ENCODE assay signal across 8 cellular contexts in the genomic region with DNA sequence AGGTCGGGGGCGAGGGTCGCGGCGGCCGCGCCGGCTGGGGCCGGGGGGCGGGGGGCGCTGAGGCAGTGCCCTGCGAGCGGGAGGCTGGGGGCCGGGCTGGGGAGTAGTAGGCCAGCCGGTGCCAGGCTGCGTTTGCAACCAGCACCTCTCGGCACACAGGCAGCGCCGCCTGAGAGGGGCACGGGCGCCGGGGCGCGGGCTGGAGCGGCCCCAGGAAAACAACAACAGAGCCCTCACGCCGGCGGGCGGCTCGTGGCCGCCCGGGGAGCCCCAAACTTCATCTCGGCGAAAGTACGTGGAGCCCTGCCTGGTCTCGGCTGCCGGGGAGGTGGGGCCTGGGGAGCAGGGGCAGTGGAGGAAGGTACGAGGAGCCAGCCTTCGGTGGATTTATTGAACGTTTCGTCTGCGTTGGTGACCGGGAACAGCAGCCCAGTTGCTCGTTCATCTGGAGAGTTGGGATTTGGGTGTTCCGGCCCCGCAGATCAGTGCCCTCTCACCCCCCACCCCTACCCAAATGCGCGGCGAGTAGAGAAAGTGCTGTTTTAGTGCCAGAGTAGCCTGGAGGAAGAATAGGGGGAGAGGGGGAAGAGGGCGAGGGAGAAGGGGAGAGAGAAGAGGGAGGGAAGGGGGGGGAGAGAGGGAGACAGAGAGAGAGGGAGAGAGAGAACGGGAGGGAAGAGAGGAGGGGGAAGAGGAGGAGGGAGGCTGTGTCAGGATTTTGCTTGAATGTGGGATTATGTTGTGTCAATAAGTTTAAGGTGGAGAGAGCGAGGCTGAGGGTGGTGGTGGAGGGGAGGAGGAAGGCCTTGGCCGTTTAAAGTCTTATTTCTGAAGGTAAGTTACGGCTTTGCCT. TPM values are rescaled to one million over a fixed set of nuclear protein-coding genes. Genes with fewer than 3 reads are reported as not detected.
DNase-seq lines count a peak whose midpoint lies in the region; ATAC-seq and TF ChIP-seq lines count a peak whose summit lies in the region.

No MANE protein-coding gene starts in this region.

- CTCF ChIA-PET in SK-N-SH (lab: Yijun Ruan, JAX) = interaction anchor here (1.4 kb wide), 1 partner anchor 92 kb away, joined by 4 read pairs; no protein-coding TSS in a partner anchor

- ATAC-seq in GM21381 (IDR thresholded peaks at IDR 0.05; ENCODE audit: unreplicated experiment) (peak; percentile 22), Right ventricle myocardium superior (ENCODE audit: poor library complexity) (peak; percentile 72)

- H4K20me1 ChIP-seq in SK-N-SH (ENCODE audit: insufficient read depth) (no peaks in the 10 kb centered on the region), osteoblast (ENCODE audit: insufficient read depth, low read length) (peaks cover 4% of the 10 kb centered on the region)

- peak; percentile 35 for DNase-seq in DMS 273 treated with DMSO at 0.1 percent for 48 hours (lab: John Stamatoyannopoulos, UW)
- DNase-seq in HT-29 (ENCODE audit: low spot score) = peak; percentile 77
- peak; percentile 77 for DNase-seq in SK-N-SH
- peak; percentile 66 for DNase-seq in Right ventricle myocardium superior
- DNase-seq in osteoblast (ENCODE audit: insufficient read length, low spot score, missing footprints) = peak; percentile 84
- DNase-seq in uterus = peak; percentile 42 to 49

- peaks cover 9 to 18% of the 10 kb centered on the region in 2 experiments for H3K36me3 ChIP-seq in SK-N-SH (replicated peaks in 1 of 2; ENCODE audit: control insufficient read depth in 1 of 2, insufficient read depth in 2 of 2, low read length in 1 of 2)
- peaks cover 3% of the 10 kb centered on the region for H3K36me3 ChIP-seq in osteoblast (ENCODE audit: insufficient read depth, low read length)
- no peaks in the 10 kb centered on the region for H3K36me3 ChIP-seq in uterus

- no peak for TF ChIP-seq CTCF in SK-N-SH (IDR thresholded peaks at IDR 0.05)
- no peak for TF ChIP-seq CTCF in osteoblast (IDR thresholded peaks at IDR 0.05; ENCODE audit: extremely low read depth, low read depth, low read length)
- TF ChIP-seq CTCF in uterus (IDR thresholded peaks at IDR 0.05) = no peak

- no peaks in the 10 kb centered on the region for H3K9me2 ChIP-seq in SK-N-SH

- peak overlapping the region; percentile 96 for H2AFZ ChIP-seq in SK-N-SH (ENCODE audit: low read depth)
- H2AFZ ChIP-seq in osteoblast (ENCODE audit: low read length) = peak overlapping the region; percentile 97

- H3K4me1 ChIP-seq in SK-N-SH (ENCODE audit: control insufficient read depth in 1 of 2, insufficient read depth in 2 of 2, low read depth in 1 of 2, low read length in 1 of 2) (peaks cover 6 to 9% of the 10 kb centered on the region in 2 experiments; a peak in 3 of 4 replicates), osteoblast (ENCODE audit: insufficient read depth, low read length) (peaks cover 12% of the 10 kb centered on the region), uterus (peaks cover 0 to 3% of the 10 kb centered on the region in 2 donors)

- peak overlapping the region; percentile 85 for H3K9ac ChIP-seq in SK-N-SH

- no peaks in the 10 kb centered on the region for H3K36me3 Mint-ChIP-seq in activated naive CD8-positive, alpha-beta T cell

- no peak for TF ChIP-seq RAD21 in SK-N-SH (IDR thresholded peaks at IDR 0.05; ENCODE audit: low read length)

- H3K27ac ChIP-seq in SK-N-SH (ENCODE audit: low read depth in 2 of 2, low read length in 1 of 2) = peak overlapping the region; percentile 86 to 92
- peak overlapping the region; percentile 75 for H3K27ac ChIP-seq in osteoblast (ENCODE audit: low read depth, low read length)
- H3K27ac ChIP-seq in uterus = peak overlapping the region; percentile 93

- intact Hi-C loops in Right ventricle myocardium superior (cut with DNase I) (loop anchor here (5.0 kb wide), 1 partner anchor 91 kb away; no protein-coding TSS in a partner anchor), uterus (cut with DNase I; ENCODE audit: low total_unique reads) (no loop called here)

- H3K4me3 Mint-ChIP-seq in activated naive CD8-positive, alpha-beta T cell = peak overlapping the region; percentile 95

- H3K9me3 Mint-ChIP-seq in activated naive CD8-positive, alpha-beta T cell (ENCODE audit: low read depth) = no peaks in the 10 kb centered on the region

- H3K4me1 Mint-ChIP-seq in activated naive CD8-positive, alpha-beta T cell (ENCODE audit: low read depth) = peaks cover 35% of the 10 kb centered on the region

- TF ChIP-seq POLR2A in uterus (IDR thresholded peaks at IDR 0.05) = no peak

- no peaks in the 10 kb centered on the region for H3K27me3 Mint-ChIP-seq in activated naive CD8-positive, alpha-beta T cell

- H3F3A ChIP-seq in SK-N-SH (replicated peaks; ENCODE audit: insufficient read depth) = peaks cover 9% of the 10 kb centered on the region

- H3K9me3 ChIP-seq in SK-N-SH (no peaks in the 10 kb centered on the region), osteoblast (ENCODE audit: low read depth, low read length) (no peaks in the 10 kb centered on the region), uterus (no peaks in the 10 kb centered on the region)

- H3K27me3 ChIP-seq in SK-N-SH (ENCODE audit: insufficient read depth) (no peaks in the 10 kb centered on the region), osteoblast (ENCODE audit: insufficient read depth, low read length) (no peaks in the 10 kb centered on the region), uterus (no peaks in the 10 kb centered on the region)

- 1% methylated on average over 19 of the region's 54 CpGs for WGBS in SK-N-SH (ENCODE audit: low lambda C conversion rate)

- POLR2A ChIA-PET in SK-N-SH (lab: Yijun Ruan, JAX) = interaction anchor here (1.0 to 2.1 kb wide), 2 partner anchors 92 kb away, joined by 5 to 18 read pairs; no protein-coding TSS in a partner anchor

- H3K4me3 ChIP-seq in SK-N-SH (ENCODE audit: low read depth in 2 of 2, low read length in 1 of 2) (peak overlapping the region; percentile 78 to 89), osteoblast (ENCODE audit: insufficient read depth, low read length) (peak overlapping the region; percentile 80), uterus (peak overlapping the region; percentile 65 to 69)

- H3K79me2 ChIP-seq in SK-N-SH (ENCODE audit: insufficient read depth) (peaks cover 32% of the 10 kb centered on the region), osteoblast (ENCODE audit: insufficient read depth, low read length) (peaks cover 32% of the 10 kb centered on the region)

- TF ChIP-seq EP300 in SK-N-SH (IDR thresholded peaks at IDR 0.05; ENCODE audit: borderline replicate concordance in 1 of 2, low read depth in 1 of 2, low read length in 1 of 2) = no peak

- H3K4me2 ChIP-seq in SK-N-SH = peak overlapping the region; percentile 97
- peak overlapping the region; percentile 95 for H3K4me2 ChIP-seq in osteoblast (ENCODE audit: insufficient read depth, low read length)

- H3K27ac Mint-ChIP-seq in activated naive CD8-positive, alpha-beta T cell = peak overlapping the region; percentile 89

TF ChIP-seq in SK-N-SH, 30 proteins besides CTCF, POLR2A, EP300 and RAD21 (continues in another document):
- 0 out of 2 replicates have a peak, but pooled peaks have one; percentile 12 for TF ChIP-seq TAF1 (IDR thresholded peaks at IDR 0.05; ENCODE audit: borderline replicate concordance, low read depth, low read length)
- no peak for TF ChIP-seq RXRA (IDR thresholded peaks at IDR 0.05; ENCODE audit: borderline replicate concordance, low read depth)
- 0 out of 2 replicates have a peak, but pooled peaks have one; percentile 15 for TF ChIP-seq YY1 (IDR thresholded peaks at IDR 0.05; ENCODE audit: low read depth)
- TF ChIP-seq POLR2AphosphoS5 (IDR thresholded peaks at IDR 0.05; ENCODE audit: low read depth, low read length) = no peak
- TF ChIP-seq MAX (IDR thresholded peaks at IDR 0.05; ENCODE audit: low read depth) = peak; percentile 33; the same call in 1 of the 2 replicates
- no peak for TF ChIP-seq USF1 (IDR thresholded peaks at IDR 0.05; ENCODE audit: borderline replicate concordance, low read depth)
- TF ChIP-seq, protein P1, sequence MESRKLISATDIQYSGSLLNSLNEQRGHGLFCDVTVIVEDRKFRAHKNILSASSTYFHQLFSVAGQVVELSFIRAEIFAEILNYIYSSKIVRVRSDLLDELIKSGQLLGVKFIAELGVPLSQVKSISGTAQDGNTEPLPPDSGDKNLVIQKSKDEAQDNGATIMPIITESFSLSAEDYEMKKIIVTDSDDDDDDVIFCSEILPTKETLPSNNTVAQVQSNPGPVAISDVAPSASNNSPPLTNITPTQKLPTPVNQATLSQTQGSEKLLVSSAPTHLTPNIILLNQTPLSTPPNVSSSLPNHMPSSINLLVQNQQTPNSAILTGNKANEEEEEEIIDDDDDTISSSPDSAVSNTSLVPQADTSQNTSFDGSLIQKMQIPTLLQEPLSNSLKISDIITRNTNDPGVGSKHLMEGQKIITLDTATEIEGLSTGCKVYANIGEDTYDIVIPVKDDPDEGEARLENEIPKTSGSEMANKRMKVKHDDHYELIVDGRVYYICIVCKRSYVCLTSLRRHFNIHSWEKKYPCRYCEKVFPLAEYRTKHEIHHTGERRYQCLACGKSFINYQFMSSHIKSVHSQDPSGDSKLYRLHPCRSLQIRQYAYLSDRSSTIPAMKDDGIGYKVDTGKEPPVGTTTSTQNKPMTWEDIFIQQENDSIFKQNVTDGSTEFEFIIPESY (IDR thresholded peaks at IDR 0.05; ENCODE audit: borderline replicate concordance, low read depth) = no peak
- TF ChIP-seq SIN3A (IDR thresholded peaks at IDR 0.05; ENCODE audit: borderline replicate concordance, low read depth, low read length) = no peak
- TF ChIP-seq TEAD4 (IDR thresholded peaks at IDR 0.05; ENCODE audit: borderline replicate concordance, insufficient read depth) = no peak
- TF ChIP-seq EZH2phosphoT487 (IDR thresholded peaks at IDR 0.05; ENCODE audit: borderline replicate concordance, low read depth) = no peak

RNA-seq across cellular contexts. Expression of gene BBX, which starts 0.8 kb away (rescaled TPM):
- 23.8 and 27.2 TPM in 2 replicates for total RNA-seq in HT-29 (2014; rRNA removed; shearing (Covaris generic))
- polyA plus RNA-seq in SK-N-SH (2012; rRNA removed) = 13.7 and 14.2 TPM in 2 replicates
- polyA plus RNA-seq in SK-N-SH (2012; cell fraction: cytosol; rRNA removed) = 18.4 and 18.8 TPM in 2 replicates
- 11.8 and 21.9 TPM in 2 replicates for polyA plus RNA-seq in SK-N-SH (2012; cell fraction: nucleus; rRNA removed)
- total RNA-seq in Right ventricle myocardium superior (31.7 TPM), osteoblast (63.4 and 66.6 TPM in 2 replicates), uterus (100 to 1,000 TPM in 1 of 4 donors, 10 to 100 TPM in 3; 21.5 to 106 (median 63.8) TPM)

Comparison
In these comparisons a context has a peak if more than half of its experiments do, and no peak if none do; other contexts are left out.
1. Peak in every context shown above with its lines: DNase-seq, ATAC-seq, H3K4me3 ChIP-seq and H3K27ac ChIP-seq.